ENCODE assay signal across 19 cellular contexts in the genomic region with DNA sequence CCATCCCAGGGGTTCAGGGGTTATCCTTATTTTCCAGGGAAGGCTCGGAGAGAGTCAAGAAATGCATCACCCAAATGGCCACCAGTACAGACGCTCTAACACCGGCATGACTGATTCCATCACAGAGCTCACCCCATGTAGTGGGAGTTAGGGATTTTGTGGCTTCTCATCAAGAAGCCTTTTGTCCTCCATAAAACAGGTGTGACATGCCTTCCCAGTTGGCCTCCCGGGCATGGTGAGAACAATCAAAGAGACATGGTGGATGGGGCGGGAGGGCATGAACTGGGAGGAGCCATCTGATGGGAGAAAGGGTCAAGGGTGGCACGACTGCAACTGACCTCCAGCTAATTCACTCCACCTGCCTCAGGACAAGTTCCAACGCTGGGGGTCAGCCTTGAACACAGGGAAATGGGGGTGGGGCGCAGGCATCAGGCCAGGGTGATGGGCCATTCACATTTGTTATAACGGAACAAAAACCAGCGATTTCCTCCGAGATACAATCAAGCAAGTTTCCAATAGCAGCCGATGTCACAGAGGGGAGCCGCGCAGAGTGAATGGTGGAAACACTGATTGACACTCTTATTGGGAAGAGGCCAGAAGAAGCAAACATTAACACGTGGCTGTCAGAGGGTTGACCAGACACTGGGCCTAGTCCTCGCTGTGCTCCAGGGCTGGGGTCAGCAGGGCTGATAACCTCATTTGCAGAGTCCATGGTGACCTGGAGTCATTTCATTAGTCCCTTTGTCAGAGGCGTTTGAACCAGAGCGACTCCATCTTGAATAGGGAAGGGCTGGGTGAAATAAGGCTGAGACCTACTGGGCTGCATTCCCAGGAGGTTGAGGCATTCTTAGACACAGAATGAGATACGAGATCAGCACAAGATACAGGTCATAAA.
"Had no signal": no experiment of that assay in that cellular context is flagged by ENCODE, and none has a peak within 500 bp of the region (broad histone marks: within the 10 kb centered on the region; RNA-seq: fewer than 3 reads in every experiment).

No MANE protein-coding gene starts in this region.

- H3K27ac ChIP-seq: breast epithelium, gastroesophageal sphincter, heart left ventricle, left ventricle myocardium inferior, tibial artery had no signal

- H3K4me1 ChIP-seq: breast epithelium, gastroesophageal sphincter, tibial artery had no signal

- ATAC-seq: activated CD8-positive, alpha-beta T cell treated with anti-CD3 and anti-CD28 coated beads, Interleukin-2, amount 10 ng/mL, durations not matched to agents 7 days and 5 days; esophagus mucosa; gastroesophageal sphincter; heart left ventricle; mucosa of descending colon; naive thymus-derived CD4-positive, alpha-beta T cell; stimulated activated naive CD8-positive, alpha-beta T cell treated with anti-CD3 and anti-CD28 coated beads, Interleukin-15, Interleukin-2, amounts not matched to agents 100 U/mL and 50 U/mL, for 24 hours had no signal

- H3K27me3 ChIP-seq: breast epithelium had no signal

- DNase-seq: activated CD4-positive, alpha-beta T cell treated with anti-CD3 and anti-CD28 coated beads, Interleukin-2, amount 10 ng/mL, durations not matched to agents 24 days and 14 days; activated CD4-positive, CD25-positive, alpha-beta regulatory T cell; activated CD8-positive, alpha-beta T cell treated with anti-CD3 and anti-CD28 coated beads, Interleukin-2, amount 10 ng/mL, durations not matched to agents 7 days and 5 days; activated gamma-delta T cell; activated T-cell treated with anti-CD3 and anti-CD28 coated beads, Interleukin-2, amount 50 U/mL, for 48 hours; effector CD8-positive, alpha-beta T cell; left ventricle myocardium inferior; naive thymus-derived CD4-positive, alpha-beta T cell; nucleus accumbens; retina; stimulated activated naive CD8-positive, alpha-beta T cell treated with anti-CD3 and anti-CD28 coated beads, Interleukin-15, Interleukin-2, amounts not matched to agents 100 U/mL and 50 U/mL, for 24 hours; substantia nigra; T1000 had no signal

- H3K36me3 ChIP-seq: breast epithelium, gastroesophageal sphincter, heart left ventricle, left ventricle myocardium inferior, tibial artery had no signal

- H3K4me3 ChIP-seq: breast epithelium, gastroesophageal sphincter, heart left ventricle, left ventricle myocardium inferior, mucosa of descending colon, tibial artery had no signal

- H3K9me3 ChIP-seq: breast epithelium, gastroesophageal sphincter, heart left ventricle, left ventricle myocardium inferior, mucosa of descending colon, tibial artery had no signal
